In genomic region chr16:67260426-67261063, GRCh38 we compare ENCODE assay signal across 8 cellular contexts. TPM values are rescaled to one million over a fixed set of nuclear protein-coding genes. Genes with fewer than 3 reads are reported as not detected.
DNase-seq lines count a peak whose midpoint lies in the region; ATAC-seq and TF ChIP-seq lines count a peak whose summit lies in the region.

No MANE protein-coding gene starts in this region.

- WGBS in mesendoderm (ENCODE audit: extremely low coverage, insufficient coverage, low lambda C conversion rate): no CpG with 5 or more reads among the region's 4 CpGs

- peak; percentile 92 for TF ChIP-seq RAD21 in HCT116 (IDR thresholded peaks at IDR 0.05; ENCODE audit: low read depth)

- no peak overlapping the region for H4K8ac ChIP-seq in mesendoderm (ENCODE audit: low read depth, low read length)

- ATAC-seq in HCT116 (peak; percentile 79), HG02852 (IDR thresholded peaks at IDR 0.05; ENCODE audit: unreplicated experiment) (no peak)

- H3K36me3 ChIP-seq in HCT116 (ENCODE audit: control insufficient read depth in 1 of 2, insufficient read depth in 2 of 2, low read length in 2 of 2): no peaks in the 10 kb centered on the region
- peaks cover 12% of the 10 kb centered on the region for H3K36me3 ChIP-seq in OCI-LY3 (replicated peaks; ENCODE audit: low read depth, low read length)
- no peaks in the 10 kb centered on the region for H3K36me3 ChIP-seq in mesendoderm (ENCODE audit: control insufficient read depth, insufficient read depth, low read length)

- intact Hi-C loops in HCT116 (cut with micrococcal nuclease): loop anchor here (1.0 to 5.0 kb wide), 3 partner anchors 78 to 187 kb away; no protein-coding TSS in a partner anchor

- peak overlapping the region; percentile 33 for H2BK120ac ChIP-seq in mesendoderm (ENCODE audit: low read depth, low read length)

- no peaks in the 10 kb centered on the region for H4K20me1 ChIP-seq in HCT116 (ENCODE audit: insufficient read depth)
- no peaks in the 10 kb centered on the region for H4K20me1 ChIP-seq in OCI-LY3 (ENCODE audit: insufficient read depth, low read length)

- H3K27me3 ChIP-seq in HCT116 (ENCODE audit: insufficient read depth, low read length) (no peaks in the 10 kb centered on the region), OCI-LY3 (ENCODE audit: low read depth, low read length) (no peaks in the 10 kb centered on the region), mesendoderm (ENCODE audit: insufficient read depth, low read length, poor library complexity) (no peaks in the 10 kb centered on the region)

- H2BK5ac ChIP-seq in mesendoderm (ENCODE audit: low read length): peak overlapping the region; percentile 35

- RAD21 ChIA-PET in HCT116 (lab: Charles Lee; ENCODE audit: low non-redundant PET in 1 of 2, low total read pairs in 2 of 2, uncharacterized antibody in 2 of 2, unreplicated experiment in 2 of 2): interaction anchor here (0.5 to 1.4 kb wide), 11 partner anchors 17 to 187 kb away, joined by 3 to 6 read pairs (median 4); partner anchors contain the start of genes HSD11B2 (in 1 of the 2) and PLEKHG4 (in 1 of the 2)

- H3K9ac ChIP-seq in HCT116 (ENCODE audit: low read length) (no peak overlapping the region), OCI-LY3 (ENCODE audit: low read length) (no peak overlapping the region), mesendoderm (ENCODE audit: low read length) (peak overlapping the region; percentile 47)

- CTCF ChIA-PET in HCT116 (lab: Charles Lee): interaction anchor here (0.7 to 2.0 kb wide), 17 partner anchors 10 to 254 kb away, joined by 3 to 22 read pairs (median 6); partner anchors contain the start of genes FHOD1, PLEKHG4 and SLC9A5

- H3K4me3 ChIP-seq in HCT116 (replicated peaks in 1 of 2; ENCODE audit: low read depth in 1 of 2, low read length in 2 of 2): no peak overlapping the region
- H3K4me3 ChIP-seq in OCI-LY3 (ENCODE audit: low read length): no peak overlapping the region
- no peak overlapping the region for H3K4me3 ChIP-seq in cardiac fibroblast (replicated peaks in 1 of 2; ENCODE audit: low read depth in 2 of 2, low read length in 2 of 2)
- H3K4me3 ChIP-seq in mesendoderm (ENCODE audit: low read length): no peak overlapping the region

- H3K9me3 ChIP-seq in HCT116 (ENCODE audit: control insufficient read depth in 1 of 2, insufficient read depth in 1 of 2, low read depth in 1 of 2, low read length in 2 of 2): no peaks in the 10 kb centered on the region
- H3K9me3 ChIP-seq in OCI-LY3 (ENCODE audit: insufficient read depth, low read length): no peaks in the 10 kb centered on the region

- no peak overlapping the region for H2AFZ ChIP-seq in HCT116 (ENCODE audit: low read depth, low read length, poor library complexity, severe bottlenecking)
- H2AFZ ChIP-seq in OCI-LY3 (ENCODE audit: low read depth, low read length): no peak overlapping the region

- no peak overlapping the region for H2BK15ac ChIP-seq in mesendoderm (replicated peaks; ENCODE audit: low read depth)

- H3K4me2 ChIP-seq in HCT116 (ENCODE audit: low read length) (no peak overlapping the region), OCI-LY3 (ENCODE audit: low read length) (no peak overlapping the region), mesendoderm (ENCODE audit: low read length) (no peak overlapping the region)

- POLR2A ChIA-PET in HCT116 (lab: Charles Lee): interaction anchor here (1.2 to 1.3 kb wide), 2 partner anchors 14 to 79 kb away, joined by 3 to 5 read pairs; no protein-coding TSS in a partner anchor

- TF ChIP-seq CTCF in HCT116 (IDR thresholded peaks at IDR 0.05 in 2 of 3, conservative IDR thresholded peaks at IDR 0.05 in 1 of 3; ENCODE audit: borderline replicate concordance in 1 of 3, insufficient read depth in 1 of 3, low read depth in 2 of 3, low read length in 2 of 3): peak; percentile 62 to 84 (median 70)
- TF ChIP-seq CTCF in OCI-LY3 (IDR thresholded peaks at IDR 0.05; ENCODE audit: low read depth, low read length): peak; percentile 65
- peak; percentile 77 for TF ChIP-seq CTCF in cardiac fibroblast (IDR thresholded peaks at IDR 0.05; ENCODE audit: low read depth, low read length)

- peak; percentile 42 for DNase-seq in DMS53 treated with DMSO at 0.1 percent for 48 hours (lab: John Stamatoyannopoulos, UW; ENCODE audit: unreplicated experiment)
- DNase-seq in HCT116 (ENCODE audit: low read depth, low spot score): no peak
- peak; percentile 75 to 77 for DNase-seq in cardiac fibroblast (ENCODE audit: low read depth in 2 of 2)
- DNase-seq in mesendoderm: peak; percentile 81
- DNase-seq in activated effector memory CD4-positive, alpha-beta T cell treated with Interleukin-2 at 50 U/mL for 16 hours: no peak
- DNase-seq in hypothalamus (lab: John Stamatoyannopoulos, UW): no peak

- TF ChIP-seq POLR2A in HCT116 (IDR thresholded peaks at IDR 0.05; ENCODE audit: borderline replicate concordance, extremely low read depth, insufficient read depth, insufficient read length): no peak

- H3K4me1 ChIP-seq in HCT116 (ENCODE audit: control insufficient read depth in 1 of 2, insufficient read depth in 2 of 2, low read length in 2 of 2) (no peaks in the 10 kb centered on the region), OCI-LY3 (ENCODE audit: low read length) (no peaks in the 10 kb centered on the region), mesendoderm (ENCODE audit: control insufficient read depth, low read depth, low read length) (peaks cover 6% of the 10 kb centered on the region)

- no peaks in the 10 kb centered on the region for H3K79me1 ChIP-seq in mesendoderm (ENCODE audit: low read length)

- no peak overlapping the region for H3K18ac ChIP-seq in mesendoderm (ENCODE audit: low read length)

- H2AK5ac ChIP-seq in mesendoderm (ENCODE audit: low read length): peak overlapping the region; percentile 32

- BruUV-seq in HCT116 (replicated peaks; lab: Mats Ljungman, UMichigan): no TSS peak

- peak overlapping the region; percentile 69 for H3K56ac ChIP-seq in mesendoderm (ENCODE audit: low read length)

- H3K9me2 ChIP-seq in HCT116 (ENCODE audit: insufficient read depth): no peaks in the 10 kb centered on the region

- H3K27ac ChIP-seq in HCT116 (ENCODE audit: low read depth, low read length) (no peak overlapping the region), OCI-LY3 (ENCODE audit: low read length) (no peak overlapping the region), mesendoderm (ENCODE audit: low read depth, low read length) (no peak overlapping the region)

- no peak overlapping the region for H3K23ac ChIP-seq in mesendoderm (ENCODE audit: low read length)

- H3K79me2 ChIP-seq in HCT116 (ENCODE audit: insufficient read depth, low read length) (no peaks in the 10 kb centered on the region), OCI-LY3 (ENCODE audit: low read length) (no peaks in the 10 kb centered on the region), mesendoderm (ENCODE audit: control insufficient read depth, insufficient read depth, low read length) (no peaks in the 10 kb centered on the region)

- H3K4ac ChIP-seq in mesendoderm (ENCODE audit: low read depth, low read length): no peak overlapping the region

- H4K5ac ChIP-seq in mesendoderm (ENCODE audit: low read length): no peak overlapping the region

TF ChIP-seq in HCT116, 20 proteins besides CTCF, POLR2A, EP300 and RAD21 (continues in another document):
- TF ChIP-seq FOSL1 (IDR thresholded peaks at IDR 0.05; ENCODE audit: low read depth) (no peak), TCF7L2 (IDR thresholded peaks at IDR 0.05; ENCODE audit: borderline replicate concordance, extremely low read depth, insufficient read depth, insufficient read length) (no peak), ATF3 (IDR thresholded peaks at IDR 0.05) (no peak), EZH2phosphoT487 (IDR thresholded peaks at IDR 0.05; ENCODE audit: borderline replicate concordance) (no peak), SIN3A (IDR thresholded peaks at IDR 0.05; ENCODE audit: low read depth) (no peak), MAX (IDR thresholded peaks at IDR 0.05) (no peak)

RNA-seq across cellular contexts. Expression of gene SLC9A5, which starts 11.8 kb away (rescaled TPM):
- total RNA-seq in HCT116 (2021; ENCODE audit: unreplicated experiment): 5.6 TPM
- polyA plus RNA-seq in HCT116 (2012): 5.4 and 6.7 TPM in 2 replicates
- 1.1 TPM for polyA plus RNA-seq in mesendoderm (2013, experiment 1 of 2)
- 0.95 TPM for polyA plus RNA-seq in mesendoderm (2013, experiment 2 of 2)

RNA-seq across cellular contexts. Expression of gene FHOD1, which starts 13.3 kb away (rescaled TPM):
- 69.2 TPM for total RNA-seq in HCT116 (2021; ENCODE audit: unreplicated experiment)
- polyA plus RNA-seq in HCT116 (2012): 46.5 and 50.2 TPM in 2 replicates
- polyA plus RNA-seq in mesendoderm (2013, experiment 1 of 2): 37.1 TPM
- polyA plus RNA-seq in mesendoderm (2013, experiment 2 of 2): 37.3 TPM

RNA-seq across cellular contexts. Expression of gene PLEKHG4, which starts 18.8 kb away (rescaled TPM):
- 38.5 TPM for total RNA-seq in HCT116 (2021; ENCODE audit: unreplicated experiment)
- polyA plus RNA-seq in HCT116 (2012): 29.2 and 34.0 TPM in 2 replicates
- polyA plus RNA-seq in mesendoderm (2013, experiment 1 of 2): 1.8 TPM
- 2.0 TPM for polyA plus RNA-seq in mesendoderm (2013, experiment 2 of 2)

RNA-seq across cellular contexts. Expression of gene TMEM208, which starts 33.6 kb away (rescaled TPM):
- 36.1 TPM for total RNA-seq in HCT116 (2021; ENCODE audit: unreplicated experiment)
- 40.8 and 44.3 TPM in 2 replicates for polyA plus RNA-seq in HCT116 (2012)
- polyA plus RNA-seq in mesendoderm (2013, experiment 1 of 2): 37.1 TPM
- polyA plus RNA-seq in mesendoderm (2013, experiment 2 of 2): 34.1 TPM

Comparison
In these comparisons a context has a peak if more than half of its experiments do, and no peak if none do; other contexts are left out.
1. DNase-seq: peak in DMS53 treated with DMSO at 0.1 percent for 48 hours (single experiment), cardiac fibroblast (2 of 2) and mesendoderm (single experiment); none in HCT116 (single experiment), activated effector memory CD4-positive, alpha-beta T cell treated with Interleukin-2 at 50 U/mL for 16 hours (single experiment) and hypothalamus (0 of 51).
2. Peak in every context shown above with its lines, with median percentiles within 50 percentile points of each other: CTCF ChIP-seq.